Comparison of ENCODE assay signal across 28 cellular contexts in the genomic region with DNA sequence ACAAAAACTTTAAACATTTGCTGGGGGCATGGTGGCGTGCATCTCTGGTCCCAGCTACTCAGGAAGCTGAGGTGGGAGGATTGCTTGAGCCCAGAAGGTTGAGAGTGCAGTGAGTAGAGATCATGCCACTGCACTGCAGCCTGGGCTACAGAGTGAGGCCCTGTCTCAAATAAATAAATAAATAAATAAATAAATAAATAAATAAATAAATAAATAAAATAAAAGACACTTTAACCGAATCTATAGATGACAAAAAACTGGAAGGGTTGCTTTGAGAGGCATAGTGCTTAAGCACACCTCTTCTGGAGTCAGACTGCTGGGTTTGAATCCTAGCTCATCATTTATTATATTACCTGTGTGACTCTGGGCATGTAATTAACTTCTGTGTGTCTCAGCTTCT.
"Had no signal": no experiment of that assay in that cellular context is flagged by ENCODE, and none has a peak within 500 bp of the region (broad histone marks: within the 10 kb centered on the region; RNA-seq: fewer than 3 reads in every experiment).

No MANE protein-coding gene starts in this region.

- H3K4me1 Mint-ChIP-seq: stimulated activated effector memory CD8-positive, alpha-beta T cell treated with anti-CD3 and anti-CD28 coated beads, Interleukin-12 subunit alpha, Interleukin-12 subunit beta, amount 100 ng/mL, for 72 hours; stimulated activated memory B cell treated with anti-CD40 and anti-IgM and Interleukin-4, amounts not matched to agents 10 μg/mL and 1 μg/mL and 100 μg/mL, for 72 hours; stimulated activated naive CD8-positive, alpha-beta T cell treated with anti-CD3 and anti-CD28 coated beads, Interleukin-15, amount 100 ng/mL, for 72 hours had no signal

- H3K4me3 ChIP-seq: stomach, suprapubic skin, testis, thoracic aorta, thyroid gland, tibial artery, tibial nerve, transverse colon, upper lobe of left lung, upper lobe of right lung, uterus, vagina had no signal

- H3K4me3 Mint-ChIP-seq: stimulated activated effector memory CD8-positive, alpha-beta T cell treated with anti-CD3 and anti-CD28 coated beads, Interleukin-12 subunit alpha, Interleukin-12 subunit beta, amount 100 ng/mL, for 72 hours; stimulated activated memory B cell treated with anti-CD40 and anti-IgM and Interleukin-4, amounts not matched to agents 10 μg/mL and 1 μg/mL and 100 μg/mL, for 72 hours; stimulated activated naive B cell treated with anti-CD40 and anti-IgM and Interleukin-4, amounts not matched to agents 10 μg/mL and 1 μg/mL and 100 μg/mL, for 72 hours; stimulated activated naive CD8-positive, alpha-beta T cell treated with anti-CD3 and anti-CD28 coated beads, Interleukin-15, amount 100 ng/mL, for 72 hours; stimulated activated naive CD8-positive, alpha-beta T cell treated with anti-CD3 and anti-CD28 coated beads, Interleukin-15, Interleukin-2, amounts not matched to agents 100 ng/mL and 50 ng/mL, for 24 hours; type B pancreatic cell had no signal

- H3K27ac ChIP-seq: suprapubic skin, testis, tibial nerve, upper lobe of left lung, upper lobe of right lung, uterus, vagina had no signal

- H3K9me3 ChIP-seq: stomach, suprapubic skin, testis, thoracic aorta, thyroid gland, tibial artery, tibial nerve, transverse colon, upper lobe of left lung, upper lobe of right lung, uterus, vagina had no signal

- H3K4me1 ChIP-seq: suprapubic skin, testis, tibial nerve, transverse colon, upper lobe of left lung, upper lobe of right lung, uterus, vagina had no signal

- H3K36me3 Mint-ChIP-seq: stimulated activated effector memory CD8-positive, alpha-beta T cell treated with anti-CD3 and anti-CD28 coated beads, Interleukin-12 subunit alpha, Interleukin-12 subunit beta, amount 100 ng/mL, for 72 hours; stimulated activated memory B cell treated with anti-CD40 and anti-IgM and Interleukin-4, amounts not matched to agents 10 μg/mL and 1 μg/mL and 100 μg/mL, for 72 hours; stimulated activated naive B cell treated with anti-CD40 and anti-IgM and Interleukin-4, amounts not matched to agents 10 μg/mL and 1 μg/mL and 100 μg/mL, for 72 hours; type B pancreatic cell had no signal

- H3K36me3 ChIP-seq: stomach, suprapubic skin, thoracic aorta, thyroid gland, tibial artery, tibial nerve, transverse colon, upper lobe of left lung, upper lobe of right lung, uterus, vagina had no signal

- H3K27me3 Mint-ChIP-seq: stimulated activated memory B cell treated with anti-CD40 and anti-IgM and Interleukin-4, amounts not matched to agents 10 μg/mL and 1 μg/mL and 100 μg/mL, for 72 hours; stimulated activated naive B cell treated with anti-CD40 and anti-IgM and Interleukin-4, amounts not matched to agents 10 μg/mL and 1 μg/mL and 100 μg/mL, for 72 hours; stimulated activated naive CD8-positive, alpha-beta T cell treated with anti-CD3 and anti-CD28 coated beads, Interleukin-15, amount 100 ng/mL, for 72 hours; stimulated activated naive CD8-positive, alpha-beta T cell treated with anti-CD3 and anti-CD28 coated beads, Interleukin-15, Interleukin-2, amounts not matched to agents 100 ng/mL and 50 ng/mL, for 24 hours; type B pancreatic cell had no signal

- H3K27ac Mint-ChIP-seq: stimulated activated effector memory CD8-positive, alpha-beta T cell treated with anti-CD3 and anti-CD28 coated beads, Interleukin-12 subunit alpha, Interleukin-12 subunit beta, amount 100 ng/mL, for 72 hours; stimulated activated memory B cell treated with anti-CD40 and anti-IgM and Interleukin-4, amounts not matched to agents 10 μg/mL and 1 μg/mL and 100 μg/mL, for 72 hours; stimulated activated naive B cell treated with anti-CD40 and anti-IgM and Interleukin-4, amounts not matched to agents 10 μg/mL and 1 μg/mL and 100 μg/mL, for 72 hours; stimulated activated naive CD8-positive, alpha-beta T cell treated with anti-CD3 and anti-CD28 coated beads, Interleukin-15, amount 100 ng/mL, for 72 hours; stimulated activated naive CD8-positive, alpha-beta T cell treated with anti-CD3 and anti-CD28 coated beads, Interleukin-15, Interleukin-2, amounts not matched to agents 100 ng/mL and 50 ng/mL, for 24 hours; type B pancreatic cell had no signal

- DNase-seq: stimulated activated CD4-positive, alpha-beta T cell treated with anti-CD3 and anti-CD28 coated beads, Interleukin-2, amount 100 ng/mL, for 48 hours; stimulated activated CD4-positive, alpha-beta T cell treated with anti-CD3 and anti-CD28 coated beads, Interleukin-4, amount 100 ng/mL, for 1 hour; stimulated activated CD4-positive, alpha-beta T cell treated with anti-CD3 and anti-CD28 coated beads, Interleukin-4, amount 100 ng/mL, for 24 hours; stimulated activated CD4-positive, alpha-beta T cell treated with anti-CD3 and anti-CD28 coated beads, Interleukin-4, amount 100 ng/mL, for 4 hours; stimulated activated CD8-positive, alpha-beta memory T cell treated with anti-CD3 and anti-CD28 coated beads, Interleukin-4, amount 100 ng/mL, for 48 hours; stimulated activated naive B cell treated with anti-CD40 and anti-IgM and Interleukin-4, amounts not matched to agents 10 μg/mL and 1 μg/mL and 100 μg/mL, for 72 hours; stimulated activated naive CD4-positive, alpha-beta T cell; stimulated activated naive CD4-positive, alpha-beta T cell treated with Interleukin-2 at 50 U/mL for 16 hours; stimulated activated naive CD8-positive, alpha-beta T cell treated with anti-CD3 and anti-CD28 coated beads, Interleukin-15, amount 100 ng/mL, for 72 hours; stimulated activated naive CD8-positive, alpha-beta T cell treated with anti-CD3 and anti-CD28 coated beads, Interleukin-15, Interleukin-2, amounts not matched to agents 100 U/mL and 50 U/mL, for 24 hours; stomach; substantia nigra; testis; thyroid gland; transverse colon; trophoblast cell; upper lobe of left lung; upper lobe of right lung; uterus had no signal

- H3K9me3 Mint-ChIP-seq: stimulated activated effector memory CD8-positive, alpha-beta T cell treated with anti-CD3 and anti-CD28 coated beads, Interleukin-12 subunit alpha, Interleukin-12 subunit beta, amount 100 ng/mL, for 72 hours; stimulated activated naive B cell treated with anti-CD40 and anti-IgM and Interleukin-4, amounts not matched to agents 10 μg/mL and 1 μg/mL and 100 μg/mL, for 72 hours; stimulated activated naive CD8-positive, alpha-beta T cell treated with anti-CD3 and anti-CD28 coated beads, Interleukin-15, amount 100 ng/mL, for 72 hours had no signal
